Comparison of ENCODE assay signal across 6 cellular contexts in the genomic region with DNA sequence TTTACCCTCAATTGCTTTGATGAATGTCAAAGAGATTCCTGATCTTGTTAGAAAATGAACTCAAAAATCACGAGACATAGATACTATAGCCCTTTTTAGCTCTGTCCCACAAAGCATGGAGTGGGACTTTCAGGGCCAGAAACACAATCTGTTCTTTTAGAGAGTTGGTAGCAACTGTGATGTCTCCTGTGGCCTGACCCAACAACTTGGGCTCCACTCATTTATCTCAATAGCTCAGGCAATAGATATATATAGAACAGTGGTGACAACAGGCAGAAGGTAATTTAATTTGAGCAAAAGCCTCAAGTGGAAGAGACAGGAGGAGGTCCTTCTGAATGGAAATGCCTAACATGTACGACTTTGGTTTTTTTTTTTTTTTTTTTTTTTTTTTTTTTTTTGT.
"Had no signal": no experiment of that assay in that cellular context is flagged by ENCODE, and none has a peak within 500 bp of the region (broad histone marks: within the 10 kb centered on the region; RNA-seq: fewer than 3 reads in every experiment).

No MANE protein-coding gene starts in this region.

- DNase-seq: H9, HCEC 1CT, KBM-7 had no signal

- H3K4me2 ChIP-seq: GM23338 had no signal

- H3K4me3 ChIP-seq: GM23338 had no signal

- H2AFZ ChIP-seq: GM23338 had no signal

- H3K27ac ChIP-seq: HL-60 had no signal

- ATAC-seq: GM23338, HepG2 had no signal
